ENCODE assay signal across 8 cellular contexts in genomic region chr1:152185544-152186391, GRCh38. TPM values are rescaled to one million over a fixed set of nuclear protein-coding genes. Genes with fewer than 3 reads are reported as not detected.
DNase-seq lines count a peak whose midpoint lies in the region; ATAC-seq and TF ChIP-seq lines count a peak whose summit lies in the region.
"Had no signal": no experiment of that assay in that cellular context is flagged by ENCODE, and none has a peak within 500 bp of the region (broad histone marks: within the 10 kb centered on the region; RNA-seq: fewer than 3 reads in every experiment).

No MANE protein-coding gene starts in this region.

- DNase-seq in Panc1 (ENCODE audit: low read depth, low spot score) (no peak), Right ventricle myocardium superior (no peak), pulmonary artery endothelial cell (ENCODE audit: low read depth, low spot score) (peak; percentile 20)
- DNase-seq in activated naive CD4-positive, alpha-beta T cell treated with anti-CD3 and anti-CD28 coated beads for 36 hours = peak; percentile 45

- CTCF ChIA-PET in Panc1 (lab: Charles Lee) = interaction anchor here (0.5 to 4.0 kb wide), 7 partner anchors 44 to 1758 kb away, joined by 3 to 30 read pairs (median 4); no protein-coding TSS in a partner anchor
- CTCF ChIA-PET in activated naive CD4-positive, alpha-beta T cell treated with anti-CD3 and anti-CD28 coated beads for 36 hours (lab: Charles Lee) = interaction anchor here (0.5 to 10.9 kb wide), 21 partner anchors 9 to 273 kb away, joined by 3 to 266 read pairs (median 5); no protein-coding TSS in a partner anchor

- no peaks in the 10 kb centered on the region for H3K9me3 Mint-ChIP-seq in IgD-negative memory B cell
- H3K9me3 Mint-ChIP-seq in activated naive CD4-positive, alpha-beta T cell treated with anti-CD3 and anti-CD28 coated beads for 36 hours = no peaks in the 10 kb centered on the region

- peaks cover 3% of the 10 kb centered on the region for H3K27me3 Mint-ChIP-seq in IgD-negative memory B cell
- H3K27me3 Mint-ChIP-seq in activated naive CD4-positive, alpha-beta T cell treated with anti-CD3 and anti-CD28 coated beads for 36 hours (ENCODE audit: low read depth) = peaks cover 4% of the 10 kb centered on the region

- H3K27ac Mint-ChIP-seq in IgD-negative memory B cell = no peak overlapping the region
- no peak overlapping the region for H3K27ac Mint-ChIP-seq in activated naive CD4-positive, alpha-beta T cell treated with anti-CD3 and anti-CD28 coated beads for 36 hours

- peak; percentile 73 for ATAC-seq in Panc1
- ATAC-seq in Right ventricle myocardium superior (ENCODE audit: poor library complexity) = peak; percentile 71
- no peak for ATAC-seq in GM21717 (IDR thresholded peaks at IDR 0.05; ENCODE audit: unreplicated experiment)

- no peaks in the 10 kb centered on the region for H3K36me3 ChIP-seq in Panc1 (ENCODE audit: control insufficient read depth, insufficient read depth, low read length)

- in situ Hi-C loops in Panc1 (cut with HindIII; ENCODE audit: low pct_unique_long_range_greater_than_20kb, low sequenced_read_pairs) = no loop called here

- TF ChIP-seq CTCF in GM12872 (IDR thresholded peaks at IDR 0.05; ENCODE audit: insufficient read depth, low read depth, low read length) (peak; percentile 83), Panc1 (IDR thresholded peaks at IDR 0.05) (peak; percentile 86)

- peaks cover 5 to 6% (median 6%) of the 10 kb centered on the region in 3 donors for H3K4me1 Mint-ChIP-seq in IgD-negative memory B cell
- H3K4me1 Mint-ChIP-seq in activated naive CD4-positive, alpha-beta T cell treated with anti-CD3 and anti-CD28 coated beads for 36 hours (ENCODE audit: low read depth) = peaks cover 6% of the 10 kb centered on the region

- no peak overlapping the region for H3K27ac ChIP-seq in Panc1 (ENCODE audit: low read length)

- POLR2A ChIA-PET in Panc1 (lab: Charles Lee) = no interaction called here

- H3K4me1 ChIP-seq in Panc1 (ENCODE audit: control insufficient read depth, insufficient read depth, low read length) = peaks cover 3% of the 10 kb centered on the region; the same call in 1 of the 2 replicates

- H3K27me3 ChIP-seq in Panc1 (ENCODE audit: control insufficient read depth, insufficient read depth, low read length) = no peaks in the 10 kb centered on the region

- no TSS peak for BruUV-seq in Panc1 (replicated peaks; lab: Mats Ljungman, UMichigan)

- peak overlapping the region in 3 of 4 donors; percentile 6 to 9 (median 7) for H3K4me3 Mint-ChIP-seq in IgD-negative memory B cell
- no peak overlapping the region for H3K4me3 Mint-ChIP-seq in activated naive CD4-positive, alpha-beta T cell treated with anti-CD3 and anti-CD28 coated beads for 36 hours

- no peaks in the 10 kb centered on the region for H3K9me3 ChIP-seq in Panc1 (ENCODE audit: control insufficient read depth, insufficient read depth, low read depth, low read length)

- intact Hi-C loops in Panc1 (cut with micrococcal nuclease; ENCODE audit: unreplicated experiment) (loop anchor here (1.0 to 10.0 kb wide), 3 partner anchors 43 to 251 kb away; no protein-coding TSS in a partner anchor), Right ventricle myocardium superior (cut with DNase I) (loop anchor here (2.0 to 5.0 kb wide), 4 partner anchors 45 to 272 kb away; no protein-coding TSS in a partner anchor)
- intact Hi-C loops in activated naive CD4-positive, alpha-beta T cell treated with anti-CD3 and anti-CD28 coated beads for 36 hours (cut with micrococcal nuclease) = loop anchor here (1.0 to 5.0 kb wide), 5 partner anchors 43 to 347 kb away; no protein-coding TSS in a partner anchor

- no peak overlapping the region for H3K4me3 ChIP-seq in Panc1 (ENCODE audit: low read depth in 2 of 2, low read length in 2 of 2)

- no peaks in the 10 kb centered on the region for H3K36me3 Mint-ChIP-seq in IgD-negative memory B cell
- H3K36me3 Mint-ChIP-seq in activated naive CD4-positive, alpha-beta T cell treated with anti-CD3 and anti-CD28 coated beads for 36 hours (ENCODE audit: low read depth) = no peaks in the 10 kb centered on the region

RNA-seq across cellular contexts. Expression of gene RPTN, which starts 26.7 kb away (rescaled TPM):
- polyA plus RNA-seq in IgD-negative memory B cell = not detected
- not detected for total RNA-seq in Panc1 (2021; ENCODE audit: unreplicated experiment)
- polyA plus RNA-seq in Panc1 (2012; ENCODE audit: insufficient read length) = not detected
- not detected for total RNA-seq in activated naive CD4-positive, alpha-beta T cell treated with anti-CD3 and anti-CD28 coated beads for 36 hours
- total RNA-seq in Right ventricle myocardium superior = not detected
- not detected in 2 replicates for total RNA-seq in pulmonary artery endothelial cell
- total RNA-seq: urinary bladder had no signal
- polyA plus RNA-seq: urinary bladder had no signal

RNA-seq across cellular contexts. Expression of gene HRNR, which starts 38.2 kb away (rescaled TPM):
- polyA plus RNA-seq in IgD-negative memory B cell = not detected
- total RNA-seq in Panc1 (2021; ENCODE audit: unreplicated experiment) (not detected), Right ventricle myocardium superior (not detected), pulmonary artery endothelial cell (not detected in 2 replicates)
- polyA plus RNA-seq in Panc1 (2012; ENCODE audit: insufficient read length) = 0.12 TPM
- total RNA-seq in activated naive CD4-positive, alpha-beta T cell treated with anti-CD3 and anti-CD28 coated beads for 36 hours = not detected
- total RNA-seq: urinary bladder had no signal
- polyA plus RNA-seq: urinary bladder had no signal

Comparison
In these comparisons a context has a peak if more than half of its experiments do, and no peak if none do; other contexts are left out.
1. DNase-seq: peak in activated naive CD4-positive, alpha-beta T cell treated with anti-CD3 and anti-CD28 coated beads for 36 hours (single experiment) and pulmonary artery endothelial cell (single experiment); none in Panc1 (single experiment) and Right ventricle myocardium superior (single experiment).